12 cellular contexts compared by ENCODE assay signal in the genomic region with DNA sequence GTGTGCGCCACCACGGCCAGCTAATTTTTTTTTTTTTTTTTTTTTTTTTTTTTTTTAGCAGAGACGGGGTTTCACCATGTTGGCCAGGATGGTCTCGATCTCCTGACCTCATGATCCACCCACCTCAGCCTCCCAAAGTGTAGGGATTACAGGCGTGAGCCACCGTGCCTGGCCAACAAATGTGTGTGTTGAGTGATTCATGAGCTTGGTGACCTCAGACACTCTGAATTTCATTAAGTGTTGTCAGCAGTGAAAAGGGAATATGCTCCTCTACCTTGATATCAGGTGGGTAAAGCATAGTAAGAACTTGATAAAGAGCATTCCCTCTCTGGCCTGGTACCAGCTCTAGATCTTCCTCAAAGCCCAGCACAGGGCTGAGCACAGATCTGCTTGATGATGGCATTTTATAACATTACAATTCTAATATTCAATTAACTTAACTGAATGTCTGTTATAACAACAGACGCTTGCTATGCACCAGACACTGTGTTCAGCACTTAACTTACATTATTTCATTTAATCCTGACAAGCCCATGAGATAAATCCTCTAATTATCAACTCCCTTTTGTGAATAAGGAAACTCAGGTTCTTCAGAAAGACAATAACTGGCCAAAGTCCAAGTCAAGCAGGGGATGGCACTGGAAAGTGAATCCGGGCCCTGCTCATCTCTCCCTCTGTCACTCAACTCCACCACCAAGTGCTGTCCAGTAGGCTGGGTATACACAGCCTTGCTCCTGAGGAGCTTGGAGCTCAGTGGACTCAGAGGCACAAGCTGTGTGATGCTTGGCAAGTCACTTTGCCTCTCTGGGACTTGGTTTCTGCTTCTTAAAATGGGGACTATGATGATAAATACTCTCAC. TPM values are rescaled to one million over a fixed set of nuclear protein-coding genes. Genes with fewer than 3 reads are reported as not detected.
DNase-seq lines count a peak whose midpoint lies in the region; ATAC-seq and TF ChIP-seq lines count a peak whose summit lies in the region.
"Had no signal": no experiment of that assay in that cellular context is flagged by ENCODE, and none has a peak within 500 bp of the region (broad histone marks: within the 10 kb centered on the region; RNA-seq: fewer than 3 reads in every experiment).

No MANE protein-coding gene starts in this region.

- H3K4me3 Mint-ChIP-seq in T-helper 2 cell treated with Interferon-gamma antibody and Interleukin-4, amounts not matched to agents 5 μg/mL and 100 μg/mL, for 36 hours: peak overlapping the region; percentile 28
- peak overlapping the region in 2 of 3 donors; percentile 15 to 73 for H3K4me3 Mint-ChIP-seq in T-cell
- H3K4me3 Mint-ChIP-seq in stimulated activated naive B cell treated with anti-CD40 and anti-IgM and Interleukin-4, amounts not matched to agents 10 μg/mL and 1 μg/mL and 100 μg/mL, for 72 hours: peak overlapping the region in 1 of 2 donors; percentile 40

- peak overlapping the region; percentile 76 for H3K27ac Mint-ChIP-seq in T-helper 2 cell treated with Interferon-gamma antibody and Interleukin-4, amounts not matched to agents 5 μg/mL and 100 μg/mL, for 36 hours
- peak overlapping the region; percentile 91 for H3K27ac Mint-ChIP-seq in T-cell
- H3K27ac Mint-ChIP-seq in stimulated activated naive B cell treated with anti-CD40 and anti-IgM and Interleukin-4, amounts not matched to agents 10 μg/mL and 1 μg/mL and 100 μg/mL, for 72 hours: peak overlapping the region; percentile 94

- H3K27me3 ChIP-seq in esophagus muscularis mucosa: no peaks in the 10 kb centered on the region
- H3K27me3 ChIP-seq: body of pancreas had no signal

- ATAC-seq in T-cell (replicated peaks in 1 of 4): no peak
- ATAC-seq in stimulated activated naive B cell treated with anti-CD40 and anti-IgM and Interleukin-4, amounts not matched to agents 10 μg/mL and 1 μg/mL and 100 μg/mL, for 72 hours (replicated peaks): no peak
- no peak for ATAC-seq in HG03039 (IDR thresholded peaks at IDR 0.05; ENCODE audit: unreplicated experiment)
- no peak for ATAC-seq in HG03457 (IDR thresholded peaks at IDR 0.05; ENCODE audit: unreplicated experiment)
- ATAC-seq: body of pancreas had no signal

- peaks cover 83% of the 10 kb centered on the region for H3K4me1 Mint-ChIP-seq in T-helper 2 cell treated with Interferon-gamma antibody and Interleukin-4, amounts not matched to agents 5 μg/mL and 100 μg/mL, for 36 hours (ENCODE audit: low read depth)
- H3K4me1 Mint-ChIP-seq in T-cell: peaks cover 97 to 98% (median 98%) of the 10 kb centered on the region in 3 donors
- peaks cover 84 to 93% of the 10 kb centered on the region in 2 donors for H3K4me1 Mint-ChIP-seq in stimulated activated naive B cell treated with anti-CD40 and anti-IgM and Interleukin-4, amounts not matched to agents 10 μg/mL and 1 μg/mL and 100 μg/mL, for 72 hours

- H3K4me1 ChIP-seq in esophagus muscularis mucosa: peaks cover 87 to 100% (median 99%) of the 10 kb centered on the region in 4 donors

- TF ChIP-seq EP300 in esophagus muscularis mucosa (IDR thresholded peaks at IDR 0.05): no peak

- no peak for TF ChIP-seq POLR2A in esophagus muscularis mucosa (IDR thresholded peaks at IDR 0.05; ENCODE audit: low read depth)

- peaks cover 0 to 15% (median 11%) of the 10 kb centered on the region in 4 donors for H3K36me3 ChIP-seq in esophagus muscularis mucosa

- no peak for TF ChIP-seq CTCF in esophagus muscularis mucosa (IDR thresholded peaks at IDR 0.05)

- no peaks in the 10 kb centered on the region for H3K27me3 Mint-ChIP-seq in T-helper 2 cell treated with Interferon-gamma antibody and Interleukin-4, amounts not matched to agents 5 μg/mL and 100 μg/mL, for 36 hours (ENCODE audit: low read depth)
- no peaks in the 10 kb centered on the region for H3K27me3 Mint-ChIP-seq in T-cell
- no peaks in the 10 kb centered on the region for H3K27me3 Mint-ChIP-seq in stimulated activated naive B cell treated with anti-CD40 and anti-IgM and Interleukin-4, amounts not matched to agents 10 μg/mL and 1 μg/mL and 100 μg/mL, for 72 hours

- POLR2A ChIA-PET in T-cell (lab: Charles Lee): interaction anchor here in 1 of 2 donors (0.6 to 1.3 kb wide), 3 partner anchors 10 to 264 kb away, joined by 5 read pairs; no protein-coding TSS in a partner anchor

- H3K36me3 Mint-ChIP-seq in T-helper 2 cell treated with Interferon-gamma antibody and Interleukin-4, amounts not matched to agents 5 μg/mL and 100 μg/mL, for 36 hours (ENCODE audit: low read depth): peaks cover 47% of the 10 kb centered on the region
- H3K36me3 Mint-ChIP-seq in T-cell: peaks cover 24% of the 10 kb centered on the region
- peaks cover 27 to 53% of the 10 kb centered on the region in 2 donors for H3K36me3 Mint-ChIP-seq in stimulated activated naive B cell treated with anti-CD40 and anti-IgM and Interleukin-4, amounts not matched to agents 10 μg/mL and 1 μg/mL and 100 μg/mL, for 72 hours

- 80% methylated on average over 8 of the region's 8 CpGs for WGBS in esophagus muscularis mucosa

- no peak overlapping the region for H3K4me3 ChIP-seq in esophagus muscularis mucosa
- H3K4me3 ChIP-seq: body of pancreas had no signal

- CTCF ChIA-PET in T-cell (lab: Charles Lee): interaction anchor here in 1 of 2 donors (0.5 to 2.3 kb wide), 5 partner anchors 13 to 321 kb away, joined by 3 to 15 read pairs (median 6); partner anchors contain the start of genes CASTOR1 and TBC1D10A

- H3K27ac ChIP-seq in esophagus muscularis mucosa (replicated peaks in 1 of 4): peak overlapping the region; percentile 28 to 87 (median 38)

- intact Hi-C loops in esophagus muscularis mucosa (cut with DNase I): no loop called here

- no peaks in the 10 kb centered on the region for H3K9me3 Mint-ChIP-seq in T-helper 2 cell treated with Interferon-gamma antibody and Interleukin-4, amounts not matched to agents 5 μg/mL and 100 μg/mL, for 36 hours
- H3K9me3 Mint-ChIP-seq in T-cell: no peaks in the 10 kb centered on the region
- H3K9me3 Mint-ChIP-seq in stimulated activated naive B cell treated with anti-CD40 and anti-IgM and Interleukin-4, amounts not matched to agents 10 μg/mL and 1 μg/mL and 100 μg/mL, for 72 hours: peaks cover 1 to 3% of the 10 kb centered on the region in 2 donors

- H3K9me3 ChIP-seq in esophagus muscularis mucosa: no peaks in the 10 kb centered on the region
- H3K9me3 ChIP-seq: body of pancreas had no signal

- DNase-seq in T-helper 2 cell treated with Interferon-gamma antibody and Interleukin-4, amounts not matched to agents 5 μg/mL and 100 μg/mL, for 36 hours (ENCODE audit: low spot score): no peak
- no peak for DNase-seq in T-helper 2 cell
- DNase-seq in T-cell: no peak
- no peak for DNase-seq in esophagus muscularis mucosa (ENCODE audit: extremely low spot score)
- no peak for DNase-seq in stimulated activated naive B cell treated with anti-CD40 and anti-IgM and Interleukin-4, amounts not matched to agents 10 μg/mL and 1 μg/mL and 100 μg/mL, for 72 hours
- no peak for DNase-seq in KG1 (lab: John Stamatoyannopoulos, UW)
- DNase-seq: 8988T, body of pancreas, DMS79, NCI-H1048 had no signal

RNA-seq across cellular contexts. Expression of gene TBC1D10A, which starts 13.0 kb away (rescaled TPM):
- 10 to 100 TPM; 56.2 to 84.3 (median 82.3) TPM for total RNA-seq in T-cell
- total RNA-seq in esophagus muscularis mucosa: 10 to 100 TPM; 29.5 to 40.3 (median 38.0) TPM

RNA-seq across cellular contexts. Expression of gene CASTOR1, which starts 24.5 kb away (rescaled TPM):
- 10 to 100 TPM; 12.8 to 21.9 (median 16.1) TPM for total RNA-seq in T-cell
- total RNA-seq in esophagus muscularis mucosa: 10 to 100 TPM; 16.5 to 19.4 (median 17.8) TPM

RNA-seq across cellular contexts. Expression of gene SF3A1, which starts 42.9 kb away (rescaled TPM):
- 100 to 1,000 TPM; 272 to 323 (median 292) TPM for total RNA-seq in T-cell
- total RNA-seq in esophagus muscularis mucosa: 10 to 100 TPM; 32.8 to 85.8 (median 60.0) TPM

RNA-seq across cellular contexts. Expression of gene CCDC157, which starts 43.1 kb away (rescaled TPM):
- total RNA-seq in T-cell (10 to 100 TPM in 1 of 5 donors, 1 to 10 TPM in 4; 4.6 to 10.9 (median 5.1) TPM), esophagus muscularis mucosa (1 to 10 TPM; 1.5 to 2.5 (median 1.6) TPM)

RNA-seq across cellular contexts. Expression of gene OSM, which starts 47.1 kb away (rescaled TPM):
- total RNA-seq in T-cell (10 to 100 TPM in 2 of 5 donors, 1 to 10 TPM in 3; 5.9 to 16.5 (median 7.4) TPM), esophagus muscularis mucosa (1 to 10 TPM in 1 of 4 donors, under 1 TPM in 1, not detected in 2; 0.57 to 8.3 TPM)
- total RNA-seq: body of pancreas had no signal
